ENCODE assay signal across 1 cellular context in genomic region chr19:23762548-23762883, GRCh38.
TF ChIP-seq lines count a peak whose summit lies in the region.

No MANE protein-coding gene starts in this region.

TF ChIP-seq in GM12878, 131 proteins besides CTCF, POLR2A, EP300 and RAD21 (continued from another document):
- TF ChIP-seq REST (IDR thresholded peaks at IDR 0.05; ENCODE audit: low read depth, low read length), result no peak
- TF ChIP-seq ESRRA (IDR thresholded peaks at IDR 0.05; ENCODE audit: low read length), result no peak
- TF ChIP-seq ZZZ3 (IDR thresholded peaks at IDR 0.05; ENCODE audit: control insufficient read depth, insufficient read length, low read depth), result no peak
- no peak for TF ChIP-seq IRF4 (IDR thresholded peaks at IDR 0.05; ENCODE audit: low read depth, low read length)
- no peak for TF ChIP-seq BCLAF1 (IDR thresholded peaks at IDR 0.05)
- no peak for TF ChIP-seq ELK1 (IDR thresholded peaks at IDR 0.05; ENCODE audit: low read depth, low read length)
